Comparison of ENCODE assay signal across 21 cellular contexts in the genomic region with DNA sequence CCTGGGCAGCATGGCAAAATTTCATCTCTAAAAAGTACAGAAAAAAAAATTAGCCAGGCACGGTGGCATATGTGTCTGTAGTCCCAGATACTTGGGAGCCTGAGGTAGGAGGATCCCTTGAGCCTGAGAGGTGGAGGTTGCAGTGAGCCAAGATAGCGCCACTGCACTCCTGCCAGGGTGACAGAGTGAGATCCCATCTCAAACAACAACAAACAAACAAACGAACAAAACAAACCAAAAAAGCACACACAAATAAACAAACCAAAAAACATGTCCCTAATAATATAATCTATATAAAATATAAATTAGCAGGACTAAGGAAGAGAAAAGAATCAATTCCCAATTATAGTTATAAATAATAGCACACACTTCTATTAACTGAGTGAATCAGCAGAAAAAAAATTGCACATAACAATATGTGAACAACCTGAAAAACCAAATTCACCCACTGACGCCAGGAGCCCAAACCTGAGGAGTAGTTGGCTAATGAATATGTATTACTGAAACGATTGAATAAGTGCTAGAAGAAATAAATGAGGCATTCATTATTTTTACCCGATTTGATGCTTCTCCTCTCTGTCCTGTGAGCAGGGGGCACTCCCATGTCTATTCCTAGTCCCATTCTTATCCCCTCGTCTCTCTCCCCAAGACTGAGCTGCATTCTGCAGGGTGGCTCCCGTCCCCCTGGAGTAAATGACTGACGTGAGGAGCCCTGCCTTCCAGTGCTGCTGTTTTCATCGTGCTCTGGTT.
"Had no signal": no experiment of that assay in that cellular context is flagged by ENCODE, and none has a peak within 500 bp of the region (broad histone marks: within the 10 kb centered on the region; RNA-seq: fewer than 3 reads in every experiment).

No MANE protein-coding gene starts in this region.

- H3K9ac ChIP-seq: KMS-11 had no signal

- H3K9me3 ChIP-seq: SJCRH30 had no signal

- H3K4me2 ChIP-seq: KMS-11 had no signal

- ATAC-seq: HepG2, Panc1, PC-3, SK-N-SH treated with all-trans-retinoic acid at 6 μM for 48 hours had no signal

- FAIRE-seq: HepG2 had no signal

- H3K27ac ChIP-seq: KMS-11, RWPE1, SJCRH30 had no signal

- H3K4me1 ChIP-seq: SJCRH30 had no signal

- H3K4me3 ChIP-seq: SJCRH30 had no signal

- H3K36me3 ChIP-seq: SJCRH30 had no signal

- DNase-seq: IMR-90, MV-4-11, NCI-H1048, NCI-H1105, NCI-H1417, NCI-H1436 treated with DMSO at 0.1 percent for 48 hours, NCI-H1694, NCI-H187 treated with DMSO at 0.1 percent for 48 hours, NCI-H2029 treated with DMSO at 0.1 percent for 48 hours, NCI-H2227 treated with DMSO at 0.1 percent for 48 hours, NCI-H524, NCI-H526 treated with DMSO at 0.1 percent for 48 hours, NCI-H748 treated with DMSO at 0.1 percent for 48 hours, PC-3, SHP77 treated with DMSO at 0.1 percent for 48 hours, SJCRH30 had no signal
